Comparison of ENCODE assay signal across 25 cellular contexts in the genomic region with DNA sequence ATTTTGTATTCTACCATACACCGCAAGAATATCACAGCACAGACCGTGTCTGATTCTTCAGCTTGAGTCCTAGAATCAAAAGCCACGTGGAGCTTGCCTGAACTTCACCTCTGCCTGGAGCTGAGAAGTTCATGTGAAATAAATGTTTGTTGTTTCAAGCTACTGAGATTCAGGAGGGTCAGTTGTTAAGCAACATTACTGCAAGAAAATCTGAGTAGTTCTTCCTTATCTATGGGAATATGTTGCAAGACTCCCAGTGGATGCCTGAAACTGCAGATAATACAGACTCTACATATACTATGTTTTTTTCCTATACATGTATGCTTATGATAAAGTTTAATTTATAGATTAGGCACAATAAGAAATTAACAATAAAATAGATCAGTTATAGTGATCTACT.
DNase-seq lines count a peak whose midpoint lies in the region; ATAC-seq, FAIRE-seq and TF ChIP-seq lines count a peak whose summit lies in the region.
"Had no signal": no experiment of that assay in that cellular context is flagged by ENCODE, and none has a peak within 500 bp of the region (broad histone marks: within the 10 kb centered on the region; RNA-seq: fewer than 3 reads in every experiment).

No MANE protein-coding gene starts in this region.

- CTCF ChIA-PET in K562 (lab: Yijun Ruan, JAX; ENCODE audit: low intra/inter-chr PET ratio), result no interaction called here

- POLR2A ChIA-PET in K562 (lab: Yijun Ruan, JAX), result no interaction called here

- no peak overlapping the region for H3K4me2 ChIP-seq in K562 (ENCODE audit: insufficient read depth, low read length)
- no peak overlapping the region for H3K4me2 ChIP-seq in hepatocyte
- H3K4me2 ChIP-seq: BLaER1 had no signal

- in situ Hi-C loops in K562 (cut with MboI), result no loop called here

- no peaks in the 10 kb centered on the region for H3K9me1 ChIP-seq in K562 (ENCODE audit: control insufficient read depth, insufficient read depth, low read length)

- no peak overlapping the region for H3K9ac ChIP-seq in K562 (ENCODE audit: insufficient read depth in 1 of 2, low read depth in 2 of 2, low read length in 2 of 2)
- H3K9ac ChIP-seq: BLaER1 had no signal

- no peak for FAIRE-seq in K562 (lab: Jason Lieb, UNC)
- FAIRE-seq: A204.1, GM12878, GM12892, GM18507 had no signal

- H3K27ac ChIP-seq in K562 (ENCODE audit: extremely low read depth, low read depth, low read length) (no peak overlapping the region), hepatocyte (no peak overlapping the region)
- H3K27ac ChIP-seq: BLaER1 had no signal

- no TSS peak for BruUV-seq in K562 (replicated peaks; lab: Mats Ljungman, UMichigan)

- H3K4me1 ChIP-seq in K562 (replicated peaks in 1 of 2; ENCODE audit: control insufficient read depth in 2 of 2, insufficient read depth in 2 of 2, low read length in 2 of 2), result no peaks in the 10 kb centered on the region
- H3K4me1 ChIP-seq in hepatocyte (ENCODE audit: insufficient read depth), result no peaks in the 10 kb centered on the region
- H3K4me1 ChIP-seq: BE2C, BLaER1 had no signal

- H3K9me2 ChIP-seq in hepatocyte (replicated peaks; ENCODE audit: insufficient read depth), result no peaks in the 10 kb centered on the region

- ATAC-seq in K562 (no peak), HG02885 (IDR thresholded peaks at IDR 0.05; ENCODE audit: poor library complexity, unreplicated experiment) (no peak)
- ATAC-seq: GM12878 had no signal

- H3K79me2 ChIP-seq in K562 (ENCODE audit: control insufficient read depth, insufficient read depth, low read length) (no peaks in the 10 kb centered on the region), hepatocyte (no peaks in the 10 kb centered on the region)

- H3K27me3 ChIP-seq in K562 (ENCODE audit: control insufficient read depth in 2 of 2, insufficient read depth in 2 of 2, low read length in 2 of 2), result no peaks in the 10 kb centered on the region
- no peaks in the 10 kb centered on the region for H3K27me3 ChIP-seq in hepatocyte
- H3K27me3 ChIP-seq: BE2C, BLaER1 had no signal

- no peaks in the 10 kb centered on the region for H3K36me3 ChIP-seq in K562 (ENCODE audit: control insufficient read depth, insufficient read depth, low read length)
- no peaks in the 10 kb centered on the region for H3K36me3 ChIP-seq in hepatocyte (replicated peaks; ENCODE audit: insufficient read depth, low read depth)
- H3K36me3 ChIP-seq: BE2C, BLaER1 had no signal

- no peak for TF ChIP-seq EP300 in K562 (IDR thresholded peaks at IDR 0.05; ENCODE audit: low read length)

- no peak overlapping the region for H3K4me3 ChIP-seq in K562
- H3K4me3 ChIP-seq in hepatocyte, result no peak overlapping the region
- H3K4me3 ChIP-seq: BLaER1, GM12878 had no signal

- H4K20me1 ChIP-seq in K562 (replicated peaks; ENCODE audit: control insufficient read depth, insufficient read depth, low read length), result no peaks in the 10 kb centered on the region
- no peaks in the 10 kb centered on the region for H4K20me1 ChIP-seq in hepatocyte (ENCODE audit: insufficient read depth, poor library complexity, severe bottlenecking)
- H4K20me1 ChIP-seq: BLaER1 had no signal

- 74% methylated on average over 3 of the region's 3 CpGs for WGBS in K562 (ENCODE audit: insufficient coverage, low coverage, missing lambda C conversion rate)
- WGBS in hepatocyte (ENCODE audit: low lambda C conversion rate, missing lambda C conversion rate), result 49% methylated on average over 3 of the region's 3 CpGs

- H2AFZ ChIP-seq in K562 (ENCODE audit: low read depth, low read length) (no peak overlapping the region), hepatocyte (no peak overlapping the region)

- no peak for TF ChIP-seq RAD21 in K562 (CRISPR knock-in tag; conservative IDR thresholded peaks at IDR 0.05 in 1 of 2, IDR thresholded peaks at IDR 0.05 in 1 of 2)

- TF ChIP-seq POLR2A in K562 (conservative IDR thresholded peaks at IDR 0.05), result no peak

- no peak for TF ChIP-seq CTCF in K562 (IDR thresholded peaks at IDR 0.05 in 2 of 3, conservative IDR thresholded peaks at IDR 0.05 in 1 of 3; ENCODE audit: insufficient read depth in 2 of 3, low read depth in 1 of 3, low read length in 3 of 3)
- TF ChIP-seq CTCF in hepatocyte (IDR thresholded peaks at IDR 0.05; ENCODE audit: poor library complexity), result no peak

- intact Hi-C loops in K562 (cut with micrococcal nuclease), result no loop called here

- DNase-seq in K562 (ENCODE audit: extremely low read depth in 1 of 4, low spot score in 3 of 4) (no peak), hepatocyte (ENCODE audit: low spot score) (peak; percentile 21), NOMO-1 treated with DMSO at 0.1 percent for 48 hours (lab: John Stamatoyannopoulos, UW; ENCODE audit: unreplicated experiment) (no peak), cerebellar nuclear complex (lab: John Stamatoyannopoulos, UW) (no peak)
- DNase-seq: 8988T; ACHN; BE2C; C1 segment of cervical spinal cord; CD4-positive, alpha-beta memory T cell; CD4-positive, CD25-positive, alpha-beta regulatory T cell; CD8-positive, alpha-beta memory T cell; COR-L47; DMS 273 treated with DMSO at 0.1 percent for 48 hours; DMS153; DMS53; DMS79; DND-41; EL; GDM1 had no signal

- H3K9me3 ChIP-seq in K562 (replicated peaks; ENCODE audit: control insufficient read depth, insufficient read depth, low read depth, low read length) (no peaks in the 10 kb centered on the region), hepatocyte (ENCODE audit: low read depth) (no peaks in the 10 kb centered on the region)
- H3K9me3 ChIP-seq: BE2C, BLaER1 had no signal

TF ChIP-seq in K562, 482 proteins besides CTCF, POLR2A, EP300 and RAD21 (continues in another document):
- TF ChIP-seq, protein P1, sequence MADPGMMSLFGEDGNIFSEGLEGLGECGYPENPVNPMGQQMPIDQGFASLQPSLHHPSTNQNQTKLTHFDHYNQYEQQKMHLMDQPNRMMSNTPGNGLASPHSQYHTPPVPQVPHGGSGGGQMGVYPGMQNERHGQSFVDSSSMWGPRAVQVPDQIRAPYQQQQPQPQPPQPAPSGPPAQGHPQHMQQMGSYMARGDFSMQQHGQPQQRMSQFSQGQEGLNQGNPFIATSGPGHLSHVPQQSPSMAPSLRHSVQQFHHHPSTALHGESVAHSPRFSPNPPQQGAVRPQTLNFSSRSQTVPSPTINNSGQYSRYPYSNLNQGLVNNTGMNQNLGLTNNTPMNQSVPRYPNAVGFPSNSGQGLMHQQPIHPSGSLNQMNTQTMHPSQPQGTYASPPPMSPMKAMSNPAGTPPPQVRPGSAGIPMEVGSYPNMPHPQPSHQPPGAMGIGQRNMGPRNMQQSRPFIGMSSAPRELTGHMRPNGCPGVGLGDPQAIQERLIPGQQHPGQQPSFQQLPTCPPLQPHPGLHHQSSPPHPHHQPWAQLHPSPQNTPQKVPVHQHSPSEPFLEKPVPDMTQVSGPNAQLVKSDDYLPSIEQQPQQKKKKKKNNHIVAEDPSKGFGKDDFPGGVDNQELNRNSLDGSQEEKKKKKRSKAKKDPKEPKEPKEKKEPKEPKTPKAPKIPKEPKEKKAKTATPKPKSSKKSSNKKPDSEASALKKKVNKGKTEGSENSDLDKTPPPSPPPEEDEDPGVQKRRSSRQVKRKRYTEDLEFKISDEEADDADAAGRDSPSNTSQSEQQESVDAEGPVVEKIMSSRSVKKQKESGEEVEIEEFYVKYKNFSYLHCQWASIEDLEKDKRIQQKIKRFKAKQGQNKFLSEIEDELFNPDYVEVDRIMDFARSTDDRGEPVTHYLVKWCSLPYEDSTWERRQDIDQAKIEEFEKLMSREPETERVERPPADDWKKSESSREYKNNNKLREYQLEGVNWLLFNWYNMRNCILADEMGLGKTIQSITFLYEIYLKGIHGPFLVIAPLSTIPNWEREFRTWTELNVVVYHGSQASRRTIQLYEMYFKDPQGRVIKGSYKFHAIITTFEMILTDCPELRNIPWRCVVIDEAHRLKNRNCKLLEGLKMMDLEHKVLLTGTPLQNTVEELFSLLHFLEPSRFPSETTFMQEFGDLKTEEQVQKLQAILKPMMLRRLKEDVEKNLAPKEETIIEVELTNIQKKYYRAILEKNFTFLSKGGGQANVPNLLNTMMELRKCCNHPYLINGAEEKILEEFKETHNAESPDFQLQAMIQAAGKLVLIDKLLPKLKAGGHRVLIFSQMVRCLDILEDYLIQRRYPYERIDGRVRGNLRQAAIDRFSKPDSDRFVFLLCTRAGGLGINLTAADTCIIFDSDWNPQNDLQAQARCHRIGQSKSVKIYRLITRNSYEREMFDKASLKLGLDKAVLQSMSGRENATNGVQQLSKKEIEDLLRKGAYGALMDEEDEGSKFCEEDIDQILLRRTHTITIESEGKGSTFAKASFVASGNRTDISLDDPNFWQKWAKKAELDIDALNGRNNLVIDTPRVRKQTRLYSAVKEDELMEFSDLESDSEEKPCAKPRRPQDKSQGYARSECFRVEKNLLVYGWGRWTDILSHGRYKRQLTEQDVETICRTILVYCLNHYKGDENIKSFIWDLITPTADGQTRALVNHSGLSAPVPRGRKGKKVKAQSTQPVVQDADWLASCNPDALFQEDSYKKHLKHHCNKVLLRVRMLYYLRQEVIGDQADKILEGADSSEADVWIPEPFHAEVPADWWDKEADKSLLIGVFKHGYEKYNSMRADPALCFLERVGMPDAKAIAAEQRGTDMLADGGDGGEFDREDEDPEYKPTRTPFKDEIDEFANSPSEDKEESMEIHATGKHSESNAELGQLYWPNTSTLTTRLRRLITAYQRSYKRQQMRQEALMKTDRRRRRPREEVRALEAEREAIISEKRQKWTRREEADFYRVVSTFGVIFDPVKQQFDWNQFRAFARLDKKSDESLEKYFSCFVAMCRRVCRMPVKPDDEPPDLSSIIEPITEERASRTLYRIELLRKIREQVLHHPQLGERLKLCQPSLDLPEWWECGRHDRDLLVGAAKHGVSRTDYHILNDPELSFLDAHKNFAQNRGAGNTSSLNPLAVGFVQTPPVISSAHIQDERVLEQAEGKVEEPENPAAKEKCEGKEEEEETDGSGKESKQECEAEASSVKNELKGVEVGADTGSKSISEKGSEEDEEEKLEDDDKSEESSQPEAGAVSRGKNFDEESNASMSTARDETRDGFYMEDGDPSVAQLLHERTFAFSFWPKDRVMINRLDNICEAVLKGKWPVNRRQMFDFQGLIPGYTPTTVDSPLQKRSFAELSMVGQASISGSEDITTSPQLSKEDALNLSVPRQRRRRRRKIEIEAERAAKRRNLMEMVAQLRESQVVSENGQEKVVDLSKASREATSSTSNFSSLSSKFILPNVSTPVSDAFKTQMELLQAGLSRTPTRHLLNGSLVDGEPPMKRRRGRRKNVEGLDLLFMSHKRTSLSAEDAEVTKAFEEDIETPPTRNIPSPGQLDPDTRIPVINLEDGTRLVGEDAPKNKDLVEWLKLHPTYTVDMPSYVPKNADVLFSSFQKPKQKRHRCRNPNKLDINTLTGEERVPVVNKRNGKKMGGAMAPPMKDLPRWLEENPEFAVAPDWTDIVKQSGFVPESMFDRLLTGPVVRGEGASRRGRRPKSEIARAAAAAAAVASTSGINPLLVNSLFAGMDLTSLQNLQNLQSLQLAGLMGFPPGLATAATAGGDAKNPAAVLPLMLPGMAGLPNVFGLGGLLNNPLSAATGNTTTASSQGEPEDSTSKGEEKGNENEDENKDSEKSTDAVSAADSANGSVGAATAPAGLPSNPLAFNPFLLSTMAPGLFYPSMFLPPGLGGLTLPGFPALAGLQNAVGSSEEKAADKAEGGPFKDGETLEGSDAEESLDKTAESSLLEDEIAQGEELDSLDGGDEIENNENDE (IDR thresholded peaks at IDR 0.05; ENCODE audit: low read depth, low read length), result no peak
- TF ChIP-seq SREBF2 (CRISPR knock-in tag; IDR thresholded peaks at IDR 0.05) (no peak), JUNB (CRISPR knock-in tag; conservative IDR thresholded peaks at IDR 0.05) (no peak)
